ENCODE assay signal across 1 cellular context in genomic region chr5:175123542-175123941, GRCh38.
TF ChIP-seq lines count a peak whose summit lies in the region.

No MANE protein-coding gene starts in this region.

TF ChIP-seq in HCT116, 20 proteins besides CTCF, POLR2A, EP300 and RAD21 (continued from another document):
- no peak for TF ChIP-seq ZBTB33 (IDR thresholded peaks at IDR 0.05; ENCODE audit: extremely low read depth, insufficient replicate concordance, low read length)
- TF ChIP-seq ATF3 (IDR thresholded peaks at IDR 0.05), result peak; percentile 44; the same call in 1 of the 2 replicates
- no peak for TF ChIP-seq ZFX (IDR thresholded peaks at IDR 0.05)
